1 cellular context compared by ENCODE assay signal in the genomic region with DNA sequence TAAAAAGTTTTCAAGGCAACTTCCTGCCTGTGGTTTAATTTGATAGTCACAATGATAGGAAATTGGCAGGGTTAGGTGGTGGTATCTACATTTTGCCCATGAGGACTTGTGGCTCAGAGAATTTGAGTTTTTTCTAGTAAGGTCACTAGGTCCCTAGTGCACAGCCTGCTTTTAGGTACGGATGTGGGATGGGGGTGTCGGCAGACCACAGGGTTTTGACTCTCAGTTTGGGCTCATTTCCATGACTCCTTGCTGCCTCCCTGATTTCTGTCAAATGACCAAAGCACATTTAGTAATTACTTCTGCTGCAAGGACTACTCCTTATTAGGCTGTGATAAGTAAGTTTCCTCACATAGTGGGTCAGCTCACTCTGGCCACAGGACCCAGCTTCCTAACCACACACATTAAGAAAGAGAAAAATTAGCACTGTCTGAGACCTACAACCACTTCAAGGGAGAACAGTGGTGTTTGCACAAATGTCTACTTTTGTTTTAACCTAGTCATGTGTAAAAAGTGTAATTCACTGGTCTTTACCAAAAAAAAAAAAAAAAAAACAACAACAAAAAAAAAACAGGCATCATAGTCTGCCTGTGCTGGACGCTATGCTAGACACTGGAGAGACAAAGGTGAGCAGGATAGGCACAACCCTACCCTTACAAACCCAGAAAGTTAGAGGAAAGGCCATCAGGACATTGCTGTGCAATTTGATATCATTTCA.
TF ChIP-seq lines count a peak whose summit lies in the region.

No MANE protein-coding gene starts in this region.

TF ChIP-seq in SK-N-SH, 30 proteins besides CTCF, POLR2A, EP300 and RAD21 (continued from another document):
- no peak for TF ChIP-seq USF1 (IDR thresholded peaks at IDR 0.05; ENCODE audit: borderline replicate concordance, low read depth)
- no peak for TF ChIP-seq FOSL2 (IDR thresholded peaks at IDR 0.05; ENCODE audit: borderline replicate concordance, low read depth)
- TF ChIP-seq IRF3 (IDR thresholded peaks at IDR 0.05; ENCODE audit: low read depth, low read length) = no peak
- TF ChIP-seq SIN3A (IDR thresholded peaks at IDR 0.05; ENCODE audit: borderline replicate concordance, low read depth, low read length) = no peak
- no peak for TF ChIP-seq GABPA (IDR thresholded peaks at IDR 0.05; ENCODE audit: low read depth)
- TF ChIP-seq MEF2A (IDR thresholded peaks at IDR 0.05; ENCODE audit: borderline replicate concordance, low read depth) = no peak
